9 cellular contexts compared by ENCODE assay signal in genomic region chr21:38297193-38297592, GRCh38. TPM values are rescaled to one million over a fixed set of nuclear protein-coding genes. Genes with fewer than 3 reads are reported as not detected.
A peak's percentile ranks its signal among the peaks of the same experiment; 100 is the strongest.
DNase-seq lines count a peak whose midpoint lies in the region; ATAC-seq lines count a peak whose summit lies in the region.
"Had no signal": no experiment of that assay in that cellular context is flagged by ENCODE, and none has a peak within 500 bp of the region (broad histone marks: within the 10 kb centered on the region; RNA-seq: fewer than 3 reads in every experiment).

No MANE protein-coding gene starts in this region.

- H3K9ac ChIP-seq in skeletal muscle satellite cell (ENCODE audit: low read depth, low read length), result peak overlapping the region; percentile 76

- DNase-seq in GM04504 (ENCODE audit: low read depth) (peak; percentile 66), SW480 (ENCODE audit: low spot score) (peak; percentile 35), foreskin melanocyte (peak; percentile 83), NCI-H345 treated with DMSO at 0.1 percent for 48 hours (lab: John Stamatoyannopoulos, UW; ENCODE audit: unreplicated experiment) (no peak)
- DNase-seq: activated CD4-positive, alpha-beta T cell treated with anti-CD3 and anti-CD28 coated beads, Interleukin-2, amount 50 U/mL, for 4 hours had no signal

- peak overlapping the region; percentile 42 for H3K4me2 ChIP-seq in skeletal muscle satellite cell (ENCODE audit: low read length)

- H3K4me1 ChIP-seq in skeletal muscle satellite cell (ENCODE audit: control insufficient read depth, insufficient read depth, low read length), result peaks cover 91% of the 10 kb centered on the region

- peak overlapping the region; percentile 42 for H3K4me3 ChIP-seq in skeletal muscle satellite cell (ENCODE audit: low read length)

- H3K9me3 ChIP-seq in skeletal muscle satellite cell (replicated peaks; ENCODE audit: low read length), result no peaks in the 10 kb centered on the region

- ATAC-seq in HG03457 (IDR thresholded peaks at IDR 0.05; ENCODE audit: unreplicated experiment) (no peak), GM18498 (IDR thresholded peaks at IDR 0.05; ENCODE audit: unreplicated experiment) (no peak), HG02852 (IDR thresholded peaks at IDR 0.05; ENCODE audit: unreplicated experiment) (no peak)

- no peaks in the 10 kb centered on the region for H3K27me3 ChIP-seq in skeletal muscle satellite cell (ENCODE audit: control insufficient read depth, insufficient read depth, low read length)

- no peaks in the 10 kb centered on the region for H3K36me3 ChIP-seq in skeletal muscle satellite cell (ENCODE audit: insufficient read depth, low read length)

RNA-seq across cellular contexts. Expression of gene KCNJ15, which starts 40.4 kb away (rescaled TPM):
- 20.0 and 24.5 TPM in 2 replicates for total RNA-seq in skeletal muscle satellite cell (2012; rRNA removed)
